In genomic region chr15:80012060-80012726, GRCh38 we compare ENCODE assay signal across 1 cellular context.
A peak's percentile ranks its signal among the peaks of the same experiment; 100 is the strongest.
TF ChIP-seq lines count a peak whose summit lies in the region.

No MANE protein-coding gene starts in this region.

TF ChIP-seq in GM12878, 131 proteins besides CTCF, POLR2A, EP300 and RAD21 (continued from another document):
- TF ChIP-seq ZBTB11 (CRISPR knock-in tag; IDR thresholded peaks at IDR 0.05) (no peak), RCOR1 (conservative IDR thresholded peaks at IDR 0.05; ENCODE audit: low read depth, low read length) (no peak), ASH2L (IDR thresholded peaks at IDR 0.05; ENCODE audit: borderline replicate concordance, low read depth) (no peak), DPF2 (IDR thresholded peaks at IDR 0.05) (no peak), SUZ12 (IDR thresholded peaks at IDR 0.05; ENCODE audit: unreplicated experiment) (no peak), ZNF217 (IDR thresholded peaks at IDR 0.05) (peak; percentile 64; the same call in 1 of the 2 replicates), SPI1 (IDR thresholded peaks at IDR 0.05; ENCODE audit: borderline replicate concordance, insufficient read depth, low read depth, low read length) (peak; percentile 84), MXI1 (IDR thresholded peaks at IDR 0.05; ENCODE audit: low read depth, low read length) (no peak), NR2F1 (conservative IDR thresholded peaks at IDR 0.05) (0 out of 2 replicates have a peak, but pooled peaks have one; percentile 26), PAX5 (IDR thresholded peaks at IDR 0.05; ENCODE audit: borderline replicate concordance, low read depth, low read length) (peak; percentile 57; the same call in 1 of the 2 replicates), KAT2A (conservative IDR thresholded peaks at IDR 0.05; ENCODE audit: control insufficient read depth, low read depth, low read length) (no peak), EZH2 (IDR thresholded peaks at IDR 0.05; ENCODE audit: borderline replicate concordance, control insufficient read depth, low read depth, low read length) (no peak), NRF1 (conservative IDR thresholded peaks at IDR 0.05; ENCODE audit: low read depth, low read length) (no peak), FOS (IDR thresholded peaks at IDR 0.05; ENCODE audit: borderline replicate concordance, extremely low read depth, insufficient read length) (no peak), IRF4 (IDR thresholded peaks at IDR 0.05; ENCODE audit: low read depth, low read length) (no peak)
- TF ChIP-seq, protein P1, sequence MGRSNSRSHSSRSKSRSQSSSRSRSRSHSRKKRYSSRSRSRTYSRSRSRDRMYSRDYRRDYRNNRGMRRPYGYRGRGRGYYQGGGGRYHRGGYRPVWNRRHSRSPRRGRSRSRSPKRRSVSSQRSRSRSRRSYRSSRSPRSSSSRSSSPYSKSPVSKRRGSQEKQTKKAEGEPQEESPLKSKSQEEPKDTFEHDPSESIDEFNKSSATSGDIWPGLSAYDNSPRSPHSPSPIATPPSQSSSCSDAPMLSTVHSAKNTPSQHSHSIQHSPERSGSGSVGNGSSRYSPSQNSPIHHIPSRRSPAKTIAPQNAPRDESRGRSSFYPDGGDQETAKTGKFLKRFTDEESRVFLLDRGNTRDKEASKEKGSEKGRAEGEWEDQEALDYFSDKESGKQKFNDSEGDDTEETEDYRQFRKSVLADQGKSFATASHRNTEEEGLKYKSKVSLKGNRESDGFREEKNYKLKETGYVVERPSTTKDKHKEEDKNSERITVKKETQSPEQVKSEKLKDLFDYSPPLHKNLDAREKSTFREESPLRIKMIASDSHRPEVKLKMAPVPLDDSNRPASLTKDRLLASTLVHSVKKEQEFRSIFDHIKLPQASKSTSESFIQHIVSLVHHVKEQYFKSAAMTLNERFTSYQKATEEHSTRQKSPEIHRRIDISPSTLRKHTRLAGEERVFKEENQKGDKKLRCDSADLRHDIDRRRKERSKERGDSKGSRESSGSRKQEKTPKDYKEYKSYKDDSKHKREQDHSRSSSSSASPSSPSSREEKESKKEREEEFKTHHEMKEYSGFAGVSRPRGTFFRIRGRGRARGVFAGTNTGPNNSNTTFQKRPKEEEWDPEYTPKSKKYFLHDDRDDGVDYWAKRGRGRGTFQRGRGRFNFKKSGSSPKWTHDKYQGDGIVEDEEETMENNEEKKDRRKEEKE (IDR thresholded peaks at IDR 0.05), result no peak
